ENCODE assay signal across 1 cellular context in genomic region chr7:105000927-105001336, GRCh38.
TF ChIP-seq lines count a peak whose summit lies in the region.

No MANE protein-coding gene starts in this region.

TF ChIP-seq in HEK293, 187 proteins besides CTCF, POLR2A, EP300 and RAD21 (continued from another document):
- peak; percentile 58; the same call in 1 of the 2 replicates for TF ChIP-seq HIC1 (tag by site-specific recombination; IDR thresholded peaks at IDR 0.05)
- no peak for TF ChIP-seq ZNF23 (tag by site-specific recombination; IDR thresholded peaks at IDR 0.05; ENCODE audit: borderline replicate concordance)
- no peak for TF ChIP-seq BCL11A (tag by site-specific recombination; IDR thresholded peaks at IDR 0.05; ENCODE audit: low read depth)
- no peak for TF ChIP-seq ZNF48 (tag by site-specific recombination; IDR thresholded peaks at IDR 0.05)
- no peak for TF ChIP-seq SP7 (tag by site-specific recombination; IDR thresholded peaks at IDR 0.05)
TF ChIP-seq in HEK293: peak in this region for 2.
